Comparison of ENCODE assay signal across 20 cellular contexts in the genomic region with DNA sequence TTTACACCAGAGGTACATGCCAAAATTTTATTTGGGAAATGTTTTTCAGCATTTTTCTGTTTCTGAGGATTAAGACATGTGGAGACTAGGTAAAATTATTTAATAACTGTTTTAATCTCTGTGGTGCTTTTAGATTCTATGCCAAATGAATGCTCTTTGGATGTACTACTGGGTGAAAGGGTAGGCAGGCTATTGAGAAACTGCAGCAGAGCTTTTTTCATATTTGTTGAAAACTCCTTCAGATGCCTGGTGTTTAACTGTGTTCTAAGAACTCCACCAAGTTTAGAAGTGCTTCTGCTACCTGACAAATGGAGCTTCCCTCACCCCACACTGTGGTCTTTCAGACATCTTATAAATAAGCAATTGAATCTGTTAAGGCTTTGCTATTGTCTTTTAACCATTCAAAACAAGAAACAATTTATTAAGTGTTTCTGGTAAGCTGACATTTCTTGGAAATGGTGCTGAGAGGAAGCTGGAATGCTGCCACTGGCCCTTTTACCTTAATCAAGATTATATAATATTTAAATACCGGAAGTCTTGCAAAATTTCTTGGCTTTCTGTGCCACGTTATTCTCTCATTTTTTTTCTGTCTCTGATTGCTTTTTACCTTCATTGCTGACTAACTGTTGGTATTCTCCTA. TPM values are rescaled to one million over a fixed set of nuclear protein-coding genes. Genes with fewer than 3 reads are reported as not detected.
"Had no signal": no experiment of that assay in that cellular context is flagged by ENCODE, and none has a peak within 500 bp of the region (broad histone marks: within the 10 kb centered on the region; RNA-seq: fewer than 3 reads in every experiment).

No MANE protein-coding gene starts in this region.

- H3K27me3 ChIP-seq: brain microvascular endothelial cell had no signal

- H3K4me3 Mint-ChIP-seq: dendritic cell treated with granulocyte-macrophage colony-stimulating factor and Interleukin-4, amounts not matched to agents 40 ng/mL and 50 ng/mL, for 4 days; effector memory CD8-positive, alpha-beta T cell; immature natural killer cell; memory B cell; nephron progenitor cell; stimulated activated naive CD8-positive, alpha-beta T cell treated with anti-CD3 and anti-CD28 coated beads, Interleukin-15, Interleukin-2, amounts not matched to agents 100 ng/mL and 50 ng/mL, for 24 hours; WTC11 had no signal

- DNase-seq: activated CD4-positive, alpha-beta T cell treated with anti-CD3 and anti-CD28 coated beads, Interleukin-2, amount 50 U/mL, for 1 hour; activated effector memory CD4-positive, alpha-beta T cell treated with Interleukin-2 at 50 U/mL for 16 hours; amygdala; brain microvascular endothelial cell; cerebellar nuclear complex; effector memory CD8-positive, alpha-beta T cell; immature natural killer cell; left colon; nephron progenitor cell; stimulated activated CD4-positive, alpha-beta T cell treated with anti-CD3 and anti-CD28 coated beads, Interleukin-15, amount 100 ng/mL, for 24 hours; stimulated activated CD4-positive, alpha-beta T cell treated with anti-CD3 and anti-CD28 coated beads, Interleukin-4, amount 100 ng/mL, for 24 hours had no signal

- H3K36me3 ChIP-seq: brain microvascular endothelial cell had no signal

- H3K27me3 Mint-ChIP-seq: dendritic cell treated with granulocyte-macrophage colony-stimulating factor and Interleukin-4, amounts not matched to agents 40 ng/mL and 50 ng/mL, for 4 days; effector memory CD8-positive, alpha-beta T cell; memory B cell; stimulated activated naive CD8-positive, alpha-beta T cell treated with anti-CD3 and anti-CD28 coated beads, Interleukin-15, Interleukin-2, amounts not matched to agents 100 ng/mL and 50 ng/mL, for 24 hours had no signal

- H3K27ac Mint-ChIP-seq: activated naive CD4-positive, alpha-beta T cell treated with anti-CD3 and anti-CD28 coated beads, Interleukin-2, amount 50 U/mL, for 72 hours; dendritic cell treated with granulocyte-macrophage colony-stimulating factor and Interleukin-4, amounts not matched to agents 40 ng/mL and 50 ng/mL, for 4 days; effector memory CD8-positive, alpha-beta T cell; immature natural killer cell; memory B cell; nephron progenitor cell; stimulated activated naive CD8-positive, alpha-beta T cell treated with anti-CD3 and anti-CD28 coated beads, Interleukin-15, Interleukin-2, amounts not matched to agents 100 ng/mL and 50 ng/mL, for 24 hours; WTC11 had no signal

- H3K9me3 Mint-ChIP-seq: effector memory CD8-positive, alpha-beta T cell; memory B cell had no signal

- ATAC-seq: activated naive CD4-positive, alpha-beta T cell treated with anti-CD3 and anti-CD28 coated beads, Interleukin-2, amount 50 U/mL, for 72 hours; effector memory CD8-positive, alpha-beta T cell; left colon; WTC11 had no signal

- H3K36me3 Mint-ChIP-seq: immature natural killer cell, WTC11 had no signal

- H3K4me1 Mint-ChIP-seq: nephron progenitor cell, WTC11 had no signal

- FAIRE-seq: urothelium cell line had no signal

- H3K27ac ChIP-seq: brain microvascular endothelial cell, epithelial cell of prostate had no signal

RNA-seq across cellular contexts. Expression of a gene that starts 51.2 kb away (rescaled TPM):
- total RNA-seq: osteoblast, pulmonary artery endothelial cell had no signal
